In genomic region chr16:69340095-69340644, GRCh38 we compare ENCODE assay signal across 8 cellular contexts. TPM values are rescaled to one million over a fixed set of nuclear protein-coding genes. Genes with fewer than 3 reads are reported as not detected.
DNase-seq lines count a peak whose midpoint lies in the region; ATAC-seq and TF ChIP-seq lines count a peak whose summit lies in the region.

No MANE protein-coding gene starts in this region.

- H3K27me3 ChIP-seq in GM23248 (replicated peaks; ENCODE audit: insufficient read depth) (no peaks in the 10 kb centered on the region), SU-DHL-6 (ENCODE audit: low read length) (no peaks in the 10 kb centered on the region), esophagus muscularis mucosa (no peaks in the 10 kb centered on the region), prostate gland (replicated peaks; ENCODE audit: insufficient read depth) (no peaks in the 10 kb centered on the region)

- H3K9me2 ChIP-seq in GM23248 (ENCODE audit: insufficient read depth) (no peaks in the 10 kb centered on the region), SU-DHL-6 (replicated peaks; ENCODE audit: insufficient read depth, low read length) (no peaks in the 10 kb centered on the region)

- no peaks in the 10 kb centered on the region for H3K9me3 ChIP-seq in GM23248 (ENCODE audit: low read depth)
- no peaks in the 10 kb centered on the region for H3K9me3 ChIP-seq in SU-DHL-6 (ENCODE audit: insufficient read depth, low read length)
- no peaks in the 10 kb centered on the region for H3K9me3 ChIP-seq in esophagus muscularis mucosa
- H3K9me3 ChIP-seq in prostate gland, result no peaks in the 10 kb centered on the region

- H3K4me2 ChIP-seq in GM23248 (ENCODE audit: unreplicated experiment) (peak overlapping the region; percentile 93), SU-DHL-6 (ENCODE audit: low read depth, low read length, poor library complexity, severe bottlenecking) (peak overlapping the region; percentile 88)

- H4K20me1 ChIP-seq in GM23248 (ENCODE audit: insufficient read depth), result no peaks in the 10 kb centered on the region
- no peaks in the 10 kb centered on the region for H4K20me1 ChIP-seq in SU-DHL-6 (ENCODE audit: low read depth, low read length)

- in situ Hi-C loops in GM23248 (cut with MboI), result no loop called here

- TF ChIP-seq POLR2A in esophagus muscularis mucosa (IDR thresholded peaks at IDR 0.05; ENCODE audit: low read depth) (no peak), prostate gland (IDR thresholded peaks at IDR 0.05) (no peak)

- DNase-seq in GM23248 (peak; percentile 53), esophagus muscularis mucosa (ENCODE audit: extremely low spot score) (no peak), prostate gland (ENCODE audit: low spot score) (no peak), GM19240 (ENCODE audit: insufficient read length, low spot score) (no peak), NCI-H510A (lab: John Stamatoyannopoulos, UW) (no peak), cerebellum (ENCODE audit: low spot score) (no peak)

- peaks cover 27% of the 10 kb centered on the region for H3F3A ChIP-seq in GM23248 (ENCODE audit: insufficient read depth)
- peaks cover 24% of the 10 kb centered on the region for H3F3A ChIP-seq in SU-DHL-6 (ENCODE audit: insufficient read depth)

- H3K4me1 ChIP-seq in GM23248 (ENCODE audit: insufficient read depth), result peaks cover 19% of the 10 kb centered on the region
- peaks cover 25 to 47% (median 35%) of the 10 kb centered on the region in 4 donors for H3K4me1 ChIP-seq in esophagus muscularis mucosa
- H3K4me1 ChIP-seq in prostate gland (replicated peaks), result peaks cover 5% of the 10 kb centered on the region

- H2AFZ ChIP-seq in GM23248, result peak overlapping the region; percentile 81
- peak overlapping the region; percentile 39 for H2AFZ ChIP-seq in SU-DHL-6 (ENCODE audit: low read depth, low read length, severe bottlenecking)

- intact Hi-C loops in esophagus muscularis mucosa (cut with DNase I), result no loop called here
- intact Hi-C loops in prostate gland (cut with DNase I), result no loop called here

- peak overlapping the region; percentile 86 for H3K9ac ChIP-seq in GM23248
- peak overlapping the region; percentile 97 for H3K9ac ChIP-seq in SU-DHL-6 (ENCODE audit: low read length)

- H3K4me3 ChIP-seq in GM23248 (peak overlapping the region; percentile 83), SU-DHL-6 (ENCODE audit: insufficient read depth, low read length, poor library complexity, severe bottlenecking) (peak overlapping the region; percentile 82), esophagus muscularis mucosa (peak overlapping the region; percentile 72 to 84 (median 82)), prostate gland (peak overlapping the region; percentile 79 to 94)

- peak overlapping the region; percentile 79 for H3K27ac ChIP-seq in GM23248
- peak overlapping the region; percentile 71 for H3K27ac ChIP-seq in SU-DHL-6 (ENCODE audit: low read depth, low read length)
- H3K27ac ChIP-seq in esophagus muscularis mucosa (replicated peaks in 1 of 4), result peak overlapping the region; percentile 85 to 92 (median 86)
- H3K27ac ChIP-seq in prostate gland, result peak overlapping the region; percentile 84 to 93

- 7 to 9% methylated on average over 16 of the region's 16 CpGs for WGBS in GM23248 (ENCODE audit: low coverage in 1 of 2, low lambda C conversion rate in 2 of 2, missing lambda C conversion rate in 2 of 2), 2 experiments
- 9% methylated on average over 15 of the region's 16 CpGs for WGBS in esophagus muscularis mucosa
- 8% methylated on average over 16 of the region's 16 CpGs for WGBS in prostate gland

- H3K79me2 ChIP-seq in GM23248 (ENCODE audit: insufficient read depth) (peaks cover 85% of the 10 kb centered on the region), SU-DHL-6 (ENCODE audit: insufficient read depth, low read length) (peaks cover 37% of the 10 kb centered on the region)

- no peak for TF ChIP-seq EP300 in esophagus muscularis mucosa (IDR thresholded peaks at IDR 0.05)

- H3K36me3 ChIP-seq in GM23248 (ENCODE audit: low read depth), result peaks cover 36% of the 10 kb centered on the region
- H3K36me3 ChIP-seq in SU-DHL-6 (ENCODE audit: low read length), result peaks cover 16% of the 10 kb centered on the region
- H3K36me3 ChIP-seq in esophagus muscularis mucosa, result peaks cover 10 to 56% (median 39%) of the 10 kb centered on the region in 4 donors
- H3K36me3 ChIP-seq in prostate gland, result peaks cover 2 to 3% of the 10 kb centered on the region in 2 donors

- no peak for TF ChIP-seq CTCF in SU-DHL-6 (IDR thresholded peaks at IDR 0.05; ENCODE audit: insufficient read depth, low read length, poor library complexity, severe bottlenecking)
- TF ChIP-seq CTCF in esophagus muscularis mucosa (IDR thresholded peaks at IDR 0.05), result no peak
- no peak for TF ChIP-seq CTCF in prostate gland (IDR thresholded peaks at IDR 0.05)

- no peak for ATAC-seq in GM19035 (IDR thresholded peaks at IDR 0.05; ENCODE audit: unreplicated experiment)

RNA-seq across cellular contexts. Expression of gene NIP7, which starts 0.6 kb away (rescaled TPM):
- 16.3 and 24.2 TPM in 2 replicates for total RNA-seq in GM23248 (2014; rRNA removed; shearing (Covaris generic))
- 35.1 and 35.6 TPM in 2 replicates for polyA plus RNA-seq in GM23248 (2016; fragmentation: Nextera tagmentation; extraction: Ambion mirVana)
- total RNA-seq in esophagus muscularis mucosa (10 to 100 TPM in 3 of 4 donors, 1 to 10 TPM in 1; 7.9 to 18.2 (median 11.3) TPM), prostate gland (10 to 100 TPM; 11.2 to 19.4 TPM), cerebellum (10.4 TPM)

RNA-seq across cellular contexts. Expression of gene COG8, which starts 0.8 kb away (rescaled TPM):
- total RNA-seq in GM23248 (2014; rRNA removed; shearing (Covaris generic)), result 52.4 and 65.9 TPM in 2 replicates
- 28.9 and 29.1 TPM in 2 replicates for polyA plus RNA-seq in GM23248 (2016; fragmentation: Nextera tagmentation; extraction: Ambion mirVana)
- 10 to 100 TPM; 26.3 to 56.7 (median 46.0) TPM for total RNA-seq in esophagus muscularis mucosa
- total RNA-seq in prostate gland, result 10 to 100 TPM; 55.6 to 85.2 TPM
- total RNA-seq in cerebellum, result 41.4 TPM

RNA-seq across cellular contexts. Expression of gene PDF, which starts 9.8 kb away (rescaled TPM):
- 12.3 and 21.5 TPM in 2 replicates for total RNA-seq in GM23248 (2014; rRNA removed; shearing (Covaris generic))
- polyA plus RNA-seq in GM23248 (2016; fragmentation: Nextera tagmentation; extraction: Ambion mirVana), result 18.0 and 20.9 TPM in 2 replicates
- total RNA-seq in esophagus muscularis mucosa (10 to 100 TPM in 3 of 4 donors, 1 to 10 TPM in 1; 5.4 to 17.5 (median 12.6) TPM), prostate gland (10 to 100 TPM; 40.7 to 42.9 TPM), cerebellum (7.7 TPM)

RNA-seq across cellular contexts. Expression of gene TMED6, which starts 11.4 kb away (rescaled TPM):
- total RNA-seq in GM23248 (2014; rRNA removed; shearing (Covaris generic)), result not detected in 2 replicates
- 0.30 and 0.46 TPM in 2 replicates for polyA plus RNA-seq in GM23248 (2016; fragmentation: Nextera tagmentation; extraction: Ambion mirVana)
- total RNA-seq in esophagus muscularis mucosa, result not detected
- 1 to 10 TPM in 1 of 2 donors, not detected in 1; 1.1 TPM for total RNA-seq in prostate gland
- total RNA-seq in cerebellum, result not detected

RNA-seq across cellular contexts. Expression of gene VPS4A, which starts 29.0 kb away (rescaled TPM):
- total RNA-seq in GM23248 (2014; rRNA removed; shearing (Covaris generic)), result 35.9 and 36.5 TPM in 2 replicates
- polyA plus RNA-seq in GM23248 (2016; fragmentation: Nextera tagmentation; extraction: Ambion mirVana), result 43.8 and 44.9 TPM in 2 replicates
- 10 to 100 TPM; 41.9 to 46.5 (median 43.6) TPM for total RNA-seq in esophagus muscularis mucosa
- 10 to 100 TPM; 44.8 to 46.1 TPM for total RNA-seq in prostate gland
- total RNA-seq in cerebellum, result 25.4 TPM
